In genomic region chr22:38097557-38098409, GRCh38 we compare ENCODE assay signal across 13 cellular contexts. TPM values are rescaled to one million over a fixed set of nuclear protein-coding genes. Genes with fewer than 3 reads are reported as not detected.
DNase-seq lines count a peak whose midpoint lies in the region; ATAC-seq and TF ChIP-seq lines count a peak whose summit lies in the region.
"Had no signal": no experiment of that assay in that cellular context is flagged by ENCODE, and none has a peak within 500 bp of the region (broad histone marks: within the 10 kb centered on the region; RNA-seq: fewer than 3 reads in every experiment).

No MANE protein-coding gene starts in this region.

- H3K4me3 Mint-ChIP-seq in mesothelial cell of epicardium = peak overlapping the region; percentile 44

- TF ChIP-seq EP300 in gastroesophageal sphincter (IDR thresholded peaks at IDR 0.05) = no peak

- peaks cover 16% of the 10 kb centered on the region for H3K4me1 Mint-ChIP-seq in mesothelial cell of epicardium

- H3K27ac Mint-ChIP-seq in mesothelial cell of epicardium = peak overlapping the region; percentile 53

- H3K36me3 ChIP-seq in BJ (ENCODE audit: control insufficient read depth, insufficient read depth, low read length) (no peaks in the 10 kb centered on the region), gastroesophageal sphincter (peaks cover 0 to 7% of the 10 kb centered on the region in 2 donors)
- H3K36me3 ChIP-seq: MG63 had no signal

- no peaks in the 10 kb centered on the region for H3K27me3 Mint-ChIP-seq in mesothelial cell of epicardium (ENCODE audit: low read depth)

- TF ChIP-seq CTCF in BJ (IDR thresholded peaks at IDR 0.05; ENCODE audit: insufficient read depth, low read depth, low read length) (peak; percentile 43), fibroblast of the aortic adventitia (IDR thresholded peaks at IDR 0.05; ENCODE audit: insufficient read depth, low read length) (peak; percentile 48), mesothelial cell of epicardium (IDR thresholded peaks at IDR 0.05; ENCODE audit: unreplicated experiment) (peak; percentile 62), gastroesophageal sphincter (IDR thresholded peaks at IDR 0.05) (peak in 1 of 4 experiments; percentile 34)

- POLR2A ChIA-PET in BJ (lab: Charles Lee) = no interaction called here

- TF ChIP-seq POLR2A in GM18505 (IDR thresholded peaks at IDR 0.05; ENCODE audit: borderline replicate concordance, extremely low read depth, insufficient read depth, insufficient read length) (no peak), gastroesophageal sphincter (IDR thresholded peaks at IDR 0.05) (no peak)

- in situ Hi-C loops in G401 (cut with HindIII; ENCODE audit: low sequenced_read_pairs) = no loop called here

- ATAC-seq in GM18505 (IDR thresholded peaks at IDR 0.05; ENCODE audit: unreplicated experiment) = no peak
- no peak for ATAC-seq in gastroesophageal sphincter

- CTCF ChIA-PET in BJ (lab: Yijun Ruan, JAX) = interaction anchor here (0.6 to 1.9 kb wide), 9 partner anchors 7 to 498 kb away, joined by 3 to 10 read pairs (median 3); no protein-coding TSS in a partner anchor

- no peaks in the 10 kb centered on the region for H3K27me3 ChIP-seq in BJ (ENCODE audit: control insufficient read depth, insufficient read depth, low read length)
- H3K27me3 ChIP-seq in gastroesophageal sphincter = no peaks in the 10 kb centered on the region
- H3K27me3 ChIP-seq: MG63 had no signal

- H3K27ac ChIP-seq in gastroesophageal sphincter = no peak overlapping the region
- H3K27ac ChIP-seq: C4-2B had no signal

- H3K4me1 ChIP-seq in gastroesophageal sphincter = peaks cover 0 to 12% (median 5%) of the 10 kb centered on the region in 3 donors

- no peaks in the 10 kb centered on the region for H3K9me3 Mint-ChIP-seq in mesothelial cell of epicardium

- H3K4me3 ChIP-seq in BJ (ENCODE audit: low read depth, low read length) (no peak overlapping the region), fibroblast of the aortic adventitia (ENCODE audit: low read depth, low read length) (no peak overlapping the region), gastroesophageal sphincter (no peak overlapping the region)
- H3K4me3 ChIP-seq: MG63 had no signal

- peaks cover 4% of the 10 kb centered on the region for H3K36me3 Mint-ChIP-seq in mesothelial cell of epicardium

- DNase-seq in BJ (ENCODE audit: low read depth) = no peak
- peak; percentile 81 for DNase-seq in SK-N-DZ (ENCODE audit: low spot score)
- DNase-seq in fibroblast of the aortic adventitia (ENCODE audit: low read depth) = peak; percentile 15
- no peak for DNase-seq in mesothelial cell of epicardium (ENCODE audit: low spot score in 2 of 2, unreplicated experiment in 2 of 2)
- no peak for DNase-seq in G401 (ENCODE audit: low spot score)
- no peak for DNase-seq in NCI-H2107 (lab: John Stamatoyannopoulos, UW)
- DNase-seq: MG63, NCI-H526 had no signal

- H3K9me3 ChIP-seq in gastroesophageal sphincter = no peaks in the 10 kb centered on the region
- H3K9me3 ChIP-seq: MG63 had no signal

- 35 to 40% methylated on average over 4 to 14 of the region's 32 CpGs for WGBS in gastroesophageal sphincter (ENCODE audit: low coverage in 1 of 2), 2 donors

RNA-seq across cellular contexts. Expression of gene BAIAP2L2, which starts 12.7 kb away (rescaled TPM):
- 1.2 and 1.3 TPM in 2 replicates for polyA plus RNA-seq in BJ (2011; rRNA removed)
- polyA minus RNA-seq in BJ (2011; rRNA and poly(A)+ RNA removed) = 0.33 and 0.67 TPM in 2 replicates
- polyA plus RNA-seq in SK-N-DZ (2014; cell fraction: cytosol; rRNA removed) = 1.3 and 1.9 TPM in 2 replicates
- 2.5 and 5.6 TPM in 2 replicates for polyA plus RNA-seq in SK-N-DZ (2014; cell fraction: nucleus; rRNA removed)
- total RNA-seq in fibroblast of the aortic adventitia (ENCODE audit: low replicate concordance) = 3.2 and 6.0 TPM in 2 replicates
- 1.6 to 1.9 TPM (median 1.7 TPM) in 3 replicates for total RNA-seq in mesothelial cell of epicardium
- total RNA-seq in G401 (2014; rRNA removed; shearing (Covaris generic)) = 0.20 and 0.55 TPM in 2 replicates
- under 1 TPM in 1 of 4 donors, not detected in 3; 0.58 TPM for total RNA-seq in gastroesophageal sphincter
- total RNA-seq: dermis microvascular lymphatic vessel endothelial cell had no signal

RNA-seq across cellular contexts. Expression of gene SLC16A8, which starts 13.8 kb away (rescaled TPM):
- polyA plus RNA-seq in BJ (2011; rRNA removed) = 0.10 and 0.17 TPM in 2 replicates
- not detected in 2 replicates for polyA minus RNA-seq in BJ (2011; rRNA and poly(A)+ RNA removed)
- not detected in 2 replicates for polyA plus RNA-seq in SK-N-DZ (2014; cell fraction: cytosol; rRNA removed)
- polyA plus RNA-seq in SK-N-DZ (2014; cell fraction: nucleus; rRNA removed) = not detected in 2 replicates
- total RNA-seq in fibroblast of the aortic adventitia (ENCODE audit: low replicate concordance) (0.18 and 1.6 TPM in 2 replicates), mesothelial cell of epicardium (0.14 to 0.60 TPM (median 0.18 TPM) in 3 replicates), gastroesophageal sphincter (not detected)
- total RNA-seq in G401 (2014; rRNA removed; shearing (Covaris generic)) = not detected in 2 replicates
- total RNA-seq: T-helper 2 cell treated with Interferon-gamma antibody and Interleukin-4, amounts not matched to agents 100 ng/mL and 5 ng/mL, for 36 hours had no signal

RNA-seq across cellular contexts. Expression of gene PICK1, which starts 40.6 kb away (rescaled TPM):
- 27.9 and 32.4 TPM in 2 replicates for polyA plus RNA-seq in BJ (2011; rRNA removed)
- 13.4 and 19.7 TPM in 2 replicates for polyA minus RNA-seq in BJ (2011; rRNA and poly(A)+ RNA removed)
- polyA plus RNA-seq in SK-N-DZ (2014; cell fraction: cytosol; rRNA removed) = 34.4 and 37.6 TPM in 2 replicates
- polyA plus RNA-seq in SK-N-DZ (2014; cell fraction: nucleus; rRNA removed) = 139 and 169 TPM in 2 replicates
- total RNA-seq in fibroblast of the aortic adventitia (ENCODE audit: low replicate concordance) (6.5 and 14.5 TPM in 2 replicates), mesothelial cell of epicardium (69.3 to 75.6 TPM (median 74.3 TPM) in 3 replicates), gastroesophageal sphincter (10 to 100 TPM; 20.3 to 35.3 (median 25.7) TPM)
- total RNA-seq in G401 (2014; rRNA removed; shearing (Covaris generic)) = 23.3 and 35.1 TPM in 2 replicates

Comparison
In these comparisons a context has a peak if more than half of its experiments do, and no peak if none do; other contexts are left out.
1. DNase-seq: peak in SK-N-DZ (single experiment) and fibroblast of the aortic adventitia (single experiment); none in BJ (single experiment), mesothelial cell of epicardium (0 of 2), G401 (single experiment) and NCI-H2107 (single experiment).